8 cellular contexts compared by ENCODE assay signal in the genomic region with DNA sequence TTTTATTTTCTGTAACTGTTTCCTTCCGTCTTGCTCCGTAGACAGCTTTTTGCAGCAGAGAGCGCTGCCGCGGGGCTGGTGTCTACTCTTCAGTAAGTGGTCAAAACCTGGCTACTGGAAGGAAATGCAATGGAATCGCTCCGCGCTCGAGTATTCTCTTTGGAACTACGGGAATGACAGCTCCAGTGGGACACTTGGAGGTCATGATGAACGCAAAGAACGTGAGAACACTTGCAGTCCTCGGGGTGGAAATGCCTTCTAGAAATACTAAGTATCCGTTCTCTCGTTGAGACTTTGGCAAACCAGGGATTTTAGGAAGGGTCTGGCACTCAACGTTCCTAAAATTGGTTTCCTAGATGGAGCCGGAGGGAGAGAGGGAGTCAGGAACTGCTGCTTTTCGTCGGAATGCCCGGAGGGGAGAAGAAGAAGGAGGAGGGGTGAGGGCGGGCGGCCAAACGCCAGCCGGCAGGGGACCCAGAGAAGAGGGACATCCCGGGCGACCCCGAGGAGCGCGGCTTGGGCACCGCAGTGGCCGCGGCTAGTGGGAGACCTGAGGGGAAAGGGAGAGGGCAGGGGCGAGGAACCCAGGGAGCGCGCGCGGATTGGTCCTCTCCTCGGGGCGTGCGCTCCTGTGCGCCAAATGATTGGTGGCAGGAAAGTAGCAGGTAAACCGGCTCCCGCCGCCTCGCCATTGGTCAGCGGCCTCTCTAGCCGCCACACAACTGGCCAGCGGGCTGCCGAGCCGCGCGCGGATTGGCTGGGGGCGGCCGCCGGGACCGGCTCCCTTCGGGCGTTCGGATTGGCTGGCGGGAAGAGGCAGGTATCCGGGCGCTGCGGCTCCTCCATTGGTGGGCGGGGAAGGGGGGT. TPM values are rescaled to one million over a fixed set of nuclear protein-coding genes. Genes with fewer than 3 reads are reported as not detected.
DNase-seq lines count a peak whose midpoint lies in the region; ATAC-seq and TF ChIP-seq lines count a peak whose summit lies in the region.

No MANE protein-coding gene starts in this region.

- H3K4me3 ChIP-seq in Caco-2 (ENCODE audit: low read depth, low read length) (peak overlapping the region; percentile 90), HUES48 (ENCODE audit: low read depth, low read length) (peak overlapping the region; percentile 66), OCI-LY1 (ENCODE audit: low read depth, low read length, poor library complexity, severe bottlenecking) (peak overlapping the region; percentile 92)

- POLR2A ChIA-PET in Caco-2 (lab: Charles Lee), result no interaction called here

- no peaks in the 10 kb centered on the region for H3K9me2 ChIP-seq in OCI-LY1 (ENCODE audit: low read depth, low read length)

- BruUV-seq in Caco-2 (replicated peaks; lab: Mats Ljungman, UMichigan), result TSS peak; percentile 96

- peak overlapping the region; percentile 25 for H2AFZ ChIP-seq in OCI-LY1 (ENCODE audit: low read length)

- H3K4me1 ChIP-seq in Caco-2 (peaks cover 12% of the 10 kb centered on the region), HUES48 (ENCODE audit: control insufficient read depth, insufficient read depth, low read length) (peaks cover 11% of the 10 kb centered on the region; the same call in 1 of the 2 replicates), OCI-LY1 (ENCODE audit: insufficient read depth, low read length, severe bottlenecking) (peaks cover 28% of the 10 kb centered on the region)

- H3K36me3 ChIP-seq in Caco-2 (ENCODE audit: control insufficient read depth, insufficient read depth, low read length), result no peaks in the 10 kb centered on the region
- no peaks in the 10 kb centered on the region for H3K36me3 ChIP-seq in HUES48 (ENCODE audit: control insufficient read depth, insufficient read depth, low read length)
- no peaks in the 10 kb centered on the region for H3K36me3 ChIP-seq in OCI-LY1 (ENCODE audit: insufficient read depth, low read length)

- H3K9ac ChIP-seq in HUES48 (ENCODE audit: low read depth, low read length) (no peak overlapping the region; the same call in 1 of the 2 replicates), OCI-LY1 (ENCODE audit: low read length) (peak overlapping the region; percentile 33; the same call in 1 of the 2 replicates)

- ATAC-seq in GM21423 (IDR thresholded peaks at IDR 0.05; ENCODE audit: unreplicated experiment), result peak; percentile 89

- H3K4me3 Mint-ChIP-seq in Caco-2 (ENCODE audit: unreplicated experiment), result peak overlapping the region; percentile 89

- H3K27ac ChIP-seq in HUES48 (ENCODE audit: low read depth, low read length) (no peak overlapping the region), OCI-LY1 (ENCODE audit: low read depth, low read length, poor library complexity, severe bottlenecking) (no peak overlapping the region)

- H4K20me1 ChIP-seq in OCI-LY1 (ENCODE audit: insufficient read depth, low read length), result peaks cover 3% of the 10 kb centered on the region; the same call in 1 of the 2 replicates

- TF ChIP-seq CTCF in Caco-2 (IDR thresholded peaks at IDR 0.05; ENCODE audit: insufficient read depth in 1 of 2, low read depth in 1 of 2, low read length in 1 of 2, severe bottlenecking in 1 of 2, unreplicated experiment in 1 of 2), result no peak
- no peak for TF ChIP-seq CTCF in OCI-LY1 (IDR thresholded peaks at IDR 0.05; ENCODE audit: low read length)

- no peaks in the 10 kb centered on the region for H3K79me2 ChIP-seq in OCI-LY1 (ENCODE audit: insufficient read depth, low read length)

- H3F3A ChIP-seq in OCI-LY1 (ENCODE audit: insufficient read depth, low read length), result peaks cover 4% of the 10 kb centered on the region; the same call in 1 of the 2 replicates

- TF ChIP-seq POLR2A in erythroblast (IDR thresholded peaks at IDR 0.05; ENCODE audit: low read length), result peak; percentile 55

- DNase-seq in Caco-2 (peak; percentile 98 to 99), erythroblast (lab: John Stamatoyannopoulos, UW) (peak; percentile 96 to 97), mucosa of gallbladder (ENCODE audit: low spot score) (peak; percentile 99)
- peak; percentile 96 for DNase-seq in activated T-cell treated with anti-CD3 and anti-CD28 coated beads, Interleukin-2, amount 50 U/mL, for 1 hour
- peak; percentile 95 for DNase-seq in stimulated activated CD8-positive, alpha-beta memory T cell treated with anti-CD3 and anti-CD28 coated beads, Interleukin-4, amount 100 ng/mL, for 24 hours (ENCODE audit: low read depth)

- H3K4me2 ChIP-seq in OCI-LY1 (ENCODE audit: low read length), result peak overlapping the region; percentile 76

- no peaks in the 10 kb centered on the region for H3K9me3 Mint-ChIP-seq in Caco-2 (ENCODE audit: unreplicated experiment)

- no peaks in the 10 kb centered on the region for H3K9me3 ChIP-seq in Caco-2
- no peaks in the 10 kb centered on the region for H3K9me3 ChIP-seq in HUES48 (ENCODE audit: control insufficient read depth, insufficient read depth, low read length)
- no peaks in the 10 kb centered on the region for H3K9me3 ChIP-seq in OCI-LY1 (ENCODE audit: low read length)

- intact Hi-C loops in Caco-2 (cut with micrococcal nuclease; ENCODE audit: unreplicated experiment), result loop anchor here (1.0 to 5.0 kb wide), 3 partner anchors 18 to 65 kb away; no protein-coding TSS in a partner anchor

- H3K27me3 ChIP-seq in Caco-2 (replicated peaks; ENCODE audit: control insufficient read depth, insufficient read depth, low read length), result no peaks in the 10 kb centered on the region; the same call in 1 of the 2 replicates
- peaks cover 73% of the 10 kb centered on the region for H3K27me3 ChIP-seq in HUES48 (ENCODE audit: control insufficient read depth, insufficient read depth, low read length)
- 0 out of 2 replicates have a peak, but pooled peaks cover 4% of the 10 kb centered on the region for H3K27me3 ChIP-seq in OCI-LY1 (ENCODE audit: insufficient read depth, low read length)

- peaks cover 32% of the 10 kb centered on the region for H3K27me3 Mint-ChIP-seq in Caco-2 (ENCODE audit: insufficient read depth, unreplicated experiment)

- peaks cover 7% of the 10 kb centered on the region for H3K4me1 Mint-ChIP-seq in Caco-2 (ENCODE audit: low read depth, unreplicated experiment)

- H3K27ac Mint-ChIP-seq in Caco-2 (ENCODE audit: unreplicated experiment), result no peak overlapping the region

- CTCF ChIA-PET in Caco-2 (lab: Charles Lee), result interaction anchor here (1.1 kb wide), 1 partner anchor 67 kb away, joined by 3 read pairs; no protein-coding TSS in a partner anchor

- H3K36me3 Mint-ChIP-seq in Caco-2 (ENCODE audit: insufficient read depth, unreplicated experiment), result peaks cover 13% of the 10 kb centered on the region

RNA-seq across cellular contexts. Expression of gene BMAL1, which starts 0.5 kb away (rescaled TPM):
- total RNA-seq in Caco-2 (2022) (17.8 and 17.9 TPM in 2 replicates), mucosa of gallbladder (21.2 TPM)
